20 cellular contexts compared by ENCODE assay signal in the genomic region with DNA sequence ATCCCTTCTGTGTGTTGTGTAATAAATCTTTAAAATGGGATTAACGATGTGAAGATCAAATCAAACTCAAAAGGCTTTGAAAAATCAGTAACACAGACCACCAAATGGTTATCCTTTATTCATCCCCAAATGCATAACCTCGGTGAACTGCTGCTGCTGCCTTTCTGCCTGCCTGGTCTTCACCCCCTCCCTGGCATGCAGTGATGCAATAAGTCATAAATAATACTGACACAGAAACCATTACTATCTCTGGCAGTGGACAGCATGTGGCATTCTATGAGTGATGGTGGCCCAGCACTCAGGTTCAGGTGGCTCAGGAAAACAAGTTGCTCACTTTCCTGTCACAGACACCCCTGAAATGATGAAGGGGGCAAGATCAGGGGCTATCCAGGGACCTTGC.
"Had no signal": no experiment of that assay in that cellular context is flagged by ENCODE, and none has a peak within 500 bp of the region (broad histone marks: within the 10 kb centered on the region; RNA-seq: fewer than 3 reads in every experiment).

No MANE protein-coding gene starts in this region.

- H3K9me3 ChIP-seq: gastrocnemius medialis, pancreas had no signal

- H3K27ac ChIP-seq: gastrocnemius medialis, heart right ventricle, pancreas, stomach, WERI-Rb-1 had no signal

- ATAC-seq: activated T-cell treated with anti-CD3 and anti-CD28 coated beads, Interleukin-2, amount 50 U/mL, for 72 hours; gastrocnemius medialis; heart right ventricle; naive thymus-derived CD4-positive, alpha-beta T cell; pancreas; sciatic nerve; stimulated activated effector memory CD8-positive, alpha-beta T cell treated with anti-CD3 and anti-CD28 coated beads, Interleukin-12 subunit alpha, Interleukin-12 subunit beta, amount 100 ng/mL, for 72 hours had no signal

- H3K9me3 Mint-ChIP-seq: stimulated activated effector memory CD8-positive, alpha-beta T cell treated with anti-CD3 and anti-CD28 coated beads, Interleukin-12 subunit alpha, Interleukin-12 subunit beta, amount 100 ng/mL, for 72 hours had no signal

- H3K27me3 ChIP-seq: gastrocnemius medialis, heart right ventricle, stomach had no signal

- H3K27ac Mint-ChIP-seq: activated T-cell treated with anti-CD3 and anti-CD28 coated beads, Interleukin-2, amount 50 U/mL, for 72 hours; memory B cell; naive thymus-derived CD4-positive, alpha-beta T cell; stimulated activated effector memory CD8-positive, alpha-beta T cell treated with anti-CD3 and anti-CD28 coated beads, Interleukin-12 subunit alpha, Interleukin-12 subunit beta, amount 100 ng/mL, for 72 hours; type B pancreatic cell had no signal

- H3K4me1 Mint-ChIP-seq: memory B cell; naive thymus-derived CD4-positive, alpha-beta T cell; stimulated activated effector memory CD8-positive, alpha-beta T cell treated with anti-CD3 and anti-CD28 coated beads, Interleukin-12 subunit alpha, Interleukin-12 subunit beta, amount 100 ng/mL, for 72 hours had no signal

- H3K36me3 ChIP-seq: gastrocnemius medialis, heart right ventricle, pancreas, stomach, WERI-Rb-1 had no signal

- H3K36me3 Mint-ChIP-seq: memory B cell; naive thymus-derived CD4-positive, alpha-beta T cell; stimulated activated effector memory CD8-positive, alpha-beta T cell treated with anti-CD3 and anti-CD28 coated beads, Interleukin-12 subunit alpha, Interleukin-12 subunit beta, amount 100 ng/mL, for 72 hours; type B pancreatic cell had no signal

- H3K4me1 ChIP-seq: gastrocnemius medialis, heart right ventricle, pancreas, stomach had no signal

- H3K4me3 ChIP-seq: gastrocnemius medialis, heart right ventricle, pancreas, stomach had no signal

- DNase-seq: activated CD4-positive, alpha-beta T cell treated with anti-CD3 and anti-CD28 coated beads for 1 hour; activated CD8-positive, alpha-beta memory T cell treated with anti-CD3 and anti-CD28 coated beads for 24 hours; activated CD8-positive, alpha-beta memory T cell treated with anti-CD3 and anti-CD28 coated beads, Interleukin-2, amount 50 U/mL, for 48 hours; activated effector memory CD4-positive, alpha-beta T cell treated with anti-CD3 and anti-CD28 coated beads, Interleukin-2, amount 50 U/mL, for 16 hours; activated naive CD4-positive, alpha-beta T cell treated with anti-CD3 and anti-CD28 coated beads, Interleukin-2, amount 50 U/mL, for 16 hours; activated T-cell treated with anti-CD3 and anti-CD28 coated beads, Interleukin-2, amount 50 U/mL, for 72 hours; cerebellar nuclear complex; cortex of kidney; erythroblast; gastrocnemius medialis; heart right ventricle; naive thymus-derived CD4-positive, alpha-beta T cell; pancreas; stimulated activated CD4-positive, alpha-beta T cell treated with anti-CD3 and anti-CD28 coated beads, Interleukin-4, amount 100 ng/mL, for 24 hours; stomach; WERI-Rb-1 had no signal

- H3K4me3 Mint-ChIP-seq: activated T-cell treated with anti-CD3 and anti-CD28 coated beads, Interleukin-2, amount 50 U/mL, for 72 hours; memory B cell; naive thymus-derived CD4-positive, alpha-beta T cell; stimulated activated effector memory CD8-positive, alpha-beta T cell treated with anti-CD3 and anti-CD28 coated beads, Interleukin-12 subunit alpha, Interleukin-12 subunit beta, amount 100 ng/mL, for 72 hours; type B pancreatic cell had no signal
